9 cellular contexts compared by ENCODE assay signal in the genomic region with DNA sequence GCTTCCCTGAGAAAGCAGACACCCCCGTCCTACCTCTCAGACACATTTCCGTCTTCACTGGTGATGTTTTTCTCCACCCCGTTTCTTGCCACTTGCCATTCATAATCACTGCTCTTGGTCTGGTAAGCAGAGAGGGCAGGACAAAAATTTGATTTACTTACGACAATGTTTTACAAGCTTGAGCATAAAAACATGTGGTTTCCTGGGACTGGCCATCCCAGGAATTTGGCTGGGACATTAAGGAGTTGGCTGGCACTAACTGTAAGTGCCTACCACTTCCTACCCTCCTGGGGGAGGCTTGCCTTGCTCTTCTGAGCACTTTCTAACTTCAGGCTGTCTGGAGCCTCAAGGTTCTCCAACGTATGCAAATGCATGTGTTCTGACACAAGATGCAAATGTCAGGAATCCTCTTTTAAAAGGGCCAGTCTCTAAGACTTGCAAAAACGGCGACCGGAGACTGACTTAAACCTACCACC. TPM values are rescaled to one million over a fixed set of nuclear protein-coding genes. Genes with fewer than 3 reads are reported as not detected.
DNase-seq lines count a peak whose midpoint lies in the region; ATAC-seq and TF ChIP-seq lines count a peak whose summit lies in the region.
"Had no signal": no experiment of that assay in that cellular context is flagged by ENCODE, and none has a peak within 500 bp of the region (broad histone marks: within the 10 kb centered on the region; RNA-seq: fewer than 3 reads in every experiment).

No MANE protein-coding gene starts in this region.

- no peak overlapping the region for H3K4ac ChIP-seq in trophoblast cell (ENCODE audit: low read depth, low read length)

- no peak overlapping the region for H4K12ac ChIP-seq in trophoblast cell (ENCODE audit: low read depth, low read length)

- no peaks in the 10 kb centered on the region for H3K4me1 ChIP-seq in right atrium auricular region
- no peaks in the 10 kb centered on the region for H3K4me1 ChIP-seq in upper lobe of right lung
- H3K4me1 ChIP-seq in trophoblast cell (ENCODE audit: control insufficient read depth in 1 of 2, insufficient read depth in 2 of 2, low read length in 2 of 2), result no peaks in the 10 kb centered on the region

- H3K79me2 ChIP-seq in trophoblast cell (ENCODE audit: control insufficient read depth, insufficient read depth, low read length, poor library complexity), result no peaks in the 10 kb centered on the region

- H2BK120ac ChIP-seq in trophoblast cell (ENCODE audit: insufficient read depth, low read length, poor library complexity), result no peak overlapping the region

- peaks cover 2% of the 10 kb centered on the region for H3K27me3 Mint-ChIP-seq in glutamatergic neuron (ENCODE audit: unreplicated experiment)

- WGBS in trophoblast cell (ENCODE audit: extremely low coverage, insufficient coverage, insufficient read length), result no CpG with 5 or more reads among the region's 8 CpGs

- H2BK12ac ChIP-seq in trophoblast cell (ENCODE audit: low read length), result no peak overlapping the region

- no peak for TF ChIP-seq CTCF in right atrium auricular region (IDR thresholded peaks at IDR 0.05)
- TF ChIP-seq CTCF in coronary artery (IDR thresholded peaks at IDR 0.05), result no peak
- TF ChIP-seq CTCF in upper lobe of right lung (IDR thresholded peaks at IDR 0.05), result no peak
- no peak for TF ChIP-seq CTCF in glutamatergic neuron (IDR thresholded peaks at IDR 0.05; ENCODE audit: partially characterized antibody, unreplicated experiment)

- peaks cover 2% of the 10 kb centered on the region for H3K9me3 Mint-ChIP-seq in glutamatergic neuron (ENCODE audit: unreplicated experiment)

- H2BK5ac ChIP-seq in trophoblast cell (ENCODE audit: low read depth, low read length, poor library complexity), result no peak overlapping the region

- H3K27ac ChIP-seq in right atrium auricular region (no peak overlapping the region), coronary artery (no peak overlapping the region), upper lobe of right lung (no peak overlapping the region), trophoblast cell (ENCODE audit: low read depth, low read length) (no peak overlapping the region)
- H3K27ac ChIP-seq: C4-2B had no signal

- H3K9me3 ChIP-seq in right atrium auricular region (no peaks in the 10 kb centered on the region), upper lobe of right lung (no peaks in the 10 kb centered on the region), trophoblast cell (ENCODE audit: insufficient read depth, low read depth, low read length) (no peaks in the 10 kb centered on the region)

- no peak overlapping the region for H3K9ac ChIP-seq in trophoblast cell (ENCODE audit: low read length)

- DNase-seq in right atrium auricular region (ENCODE audit: low spot score), result peak; percentile 23
- no peak for DNase-seq in cardiac septum (ENCODE audit: low spot score)
- DNase-seq in coronary artery (ENCODE audit: low spot score), result no peak
- DNase-seq in upper lobe of right lung, result no peak
- DNase-seq in KG1 (lab: John Stamatoyannopoulos, UW), result no peak
- no peak for DNase-seq in trophoblast cell
- no peak for DNase-seq in glutamatergic neuron

- peaks cover under 1% of the 10 kb centered on the region for H3K36me3 Mint-ChIP-seq in glutamatergic neuron (ENCODE audit: unreplicated experiment)

- ATAC-seq in HG03342 (IDR thresholded peaks at IDR 0.05; ENCODE audit: unreplicated experiment) (peak; percentile 35), upper lobe of right lung (peak; percentile 68)

- H3K4me1 Mint-ChIP-seq in glutamatergic neuron (ENCODE audit: low read depth, unreplicated experiment), result peaks cover 2% of the 10 kb centered on the region

- H3K27ac Mint-ChIP-seq in glutamatergic neuron (ENCODE audit: unreplicated experiment), result no peak overlapping the region

- no peak overlapping the region for H4K91ac ChIP-seq in trophoblast cell (ENCODE audit: low read depth, low read length)

- H3K4me2 ChIP-seq in trophoblast cell (ENCODE audit: low read length), result no peak overlapping the region

- H2AFZ ChIP-seq in trophoblast cell (ENCODE audit: insufficient read depth, low read length, poor library complexity), result no peak overlapping the region

- H3K27me3 ChIP-seq in right atrium auricular region (no peaks in the 10 kb centered on the region), upper lobe of right lung (no peaks in the 10 kb centered on the region), trophoblast cell (ENCODE audit: insufficient read depth, low read length) (no peaks in the 10 kb centered on the region)

- H3K4me3 ChIP-seq in right atrium auricular region (no peak overlapping the region), coronary artery (peak overlapping the region; percentile 15), upper lobe of right lung (no peak overlapping the region), trophoblast cell (ENCODE audit: low read depth, low read length) (no peak overlapping the region)

- H3K79me1 ChIP-seq in trophoblast cell (ENCODE audit: low read length), result no peaks in the 10 kb centered on the region

- H4K8ac ChIP-seq in trophoblast cell (ENCODE audit: low read depth, low read length), result no peak overlapping the region

- intact Hi-C loops in cardiac septum (cut with DNase I), result no loop called here
- intact Hi-C loops in upper lobe of right lung (cut with DNase I), result no loop called here

- H3K4me3 Mint-ChIP-seq in glutamatergic neuron (ENCODE audit: unreplicated experiment), result no peak overlapping the region

- no peak overlapping the region for H3K23ac ChIP-seq in trophoblast cell (ENCODE audit: low read length)

- H2AK5ac ChIP-seq in trophoblast cell (ENCODE audit: low read length), result no peak overlapping the region

- no peaks in the 10 kb centered on the region for H3K36me3 ChIP-seq in right atrium auricular region
- no peaks in the 10 kb centered on the region for H3K36me3 ChIP-seq in upper lobe of right lung
- H3K36me3 ChIP-seq in trophoblast cell (ENCODE audit: control insufficient read depth in 1 of 2, insufficient read depth in 2 of 2, low read length in 2 of 2), result no peaks in the 10 kb centered on the region

- no peak overlapping the region for H3K14ac ChIP-seq in trophoblast cell (ENCODE audit: low read length)

- no peak overlapping the region for H3K18ac ChIP-seq in trophoblast cell (ENCODE audit: low read length)

RNA-seq across cellular contexts. Expression of gene ZBTB18, which starts 24.2 kb away (rescaled TPM):
- total RNA-seq in right atrium auricular region (10 to 100 TPM; 14.9 to 19.7 TPM), cardiac septum (18.0 TPM), upper lobe of right lung (21.7 TPM), glutamatergic neuron (ENCODE audit: unreplicated experiment) (213 TPM)
- polyA plus RNA-seq in trophoblast cell (2013), result 6.7 TPM in 2 replicates
